In genomic region chr2:14903709-14904374, GRCh38 we compare ENCODE assay signal across 1 cellular context.
TF ChIP-seq lines count a peak whose summit lies in the region.

No MANE protein-coding gene starts in this region.

TF ChIP-seq in GM23338, 12 proteins besides CTCF, POLR2A, EP300 and RAD21 (continued from another document):
- peak; percentile 44; the same call in 1 of the 2 replicates for TF ChIP-seq ZNF462 (CRISPR knock-in tag; IDR thresholded peaks at IDR 0.05)
- no peak for TF ChIP-seq REST (IDR thresholded peaks at IDR 0.05; ENCODE audit: unreplicated experiment)
- TF ChIP-seq ZNF114 (CRISPR knock-in tag; IDR thresholded peaks at IDR 0.05), result no peak
- TF ChIP-seq CREB1 (CRISPR knock-in tag; IDR thresholded peaks at IDR 0.05; ENCODE audit: low read depth), result 0 out of 2 replicates have a peak, but pooled peaks have one; percentile 31
- TF ChIP-seq ETS1 (IDR thresholded peaks at IDR 0.05), result no peak
- TF ChIP-seq EZH2phosphoT487 (IDR thresholded peaks at IDR 0.05; ENCODE audit: unreplicated experiment), result no peak
- no peak for TF ChIP-seq NANOG (IDR thresholded peaks at IDR 0.05; ENCODE audit: borderline replicate concordance)
- no peak for TF ChIP-seq POLR2AphosphoS5 (IDR thresholded peaks at IDR 0.05; ENCODE audit: low read depth)
- no peak for TF ChIP-seq EZH2 (IDR thresholded peaks at IDR 0.05; ENCODE audit: low read depth, unreplicated experiment)
- TF ChIP-seq JUNB (IDR thresholded peaks at IDR 0.05; ENCODE audit: unreplicated experiment), result no peak
- TF ChIP-seq STAT1 (IDR thresholded peaks at IDR 0.05; ENCODE audit: unreplicated experiment), result no peak
